15 cellular contexts compared by ENCODE assay signal in the genomic region with DNA sequence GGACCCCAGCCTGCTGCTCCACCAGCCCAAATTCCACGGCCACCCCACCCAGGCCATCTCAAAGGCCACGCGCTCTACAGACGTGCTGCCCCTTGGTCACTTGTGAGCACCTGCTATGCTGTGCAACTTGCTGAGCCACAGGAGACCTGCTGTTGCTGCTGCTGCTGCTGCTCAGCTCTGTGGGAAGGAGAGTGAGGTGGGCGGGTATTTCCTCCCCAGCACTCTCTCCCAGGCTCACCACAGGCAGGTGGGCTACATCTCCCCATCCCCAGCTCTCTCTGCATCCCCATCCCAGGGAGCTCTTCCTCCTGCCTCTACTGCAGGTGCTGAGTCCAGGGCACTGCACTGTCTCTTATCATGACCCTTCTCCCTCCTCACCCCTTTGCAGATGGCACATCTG.
"Had no signal": no experiment of that assay in that cellular context is flagged by ENCODE, and none has a peak within 500 bp of the region (broad histone marks: within the 10 kb centered on the region; RNA-seq: fewer than 3 reads in every experiment).

No MANE protein-coding gene starts in this region.

- H3K27me3 Mint-ChIP-seq: activated B cell treated with CpG ODN at 0.5 μM for 24 hours; activated naive CD4-positive, alpha-beta T cell treated with anti-CD3 and anti-CD28 coated beads, Interleukin-2, amount 50 U/mL, for 24 hours; activated T-cell treated with anti-CD3 and anti-CD28 coated beads, Interleukin-2, amount 50 U/mL, for 24 hours; stimulated activated naive CD8-positive, alpha-beta T cell treated with anti-CD3 and anti-CD28 coated beads, Interleukin-15, amount 100 ng/mL, for 72 hours had no signal

- H3K27ac ChIP-seq: brain microvascular endothelial cell, epithelial cell of prostate, pancreas had no signal

- H3K27me3 ChIP-seq: brain microvascular endothelial cell, pancreas had no signal

- H3K4me1 Mint-ChIP-seq: activated B cell treated with CpG ODN at 0.5 μM for 24 hours had no signal

- H3K27ac Mint-ChIP-seq: activated B cell treated with CpG ODN at 0.5 μM for 24 hours; activated naive CD4-positive, alpha-beta T cell treated with anti-CD3 and anti-CD28 coated beads, Interleukin-2, amount 50 U/mL, for 24 hours; activated T-cell treated with anti-CD3 and anti-CD28 coated beads, Interleukin-2, amount 50 U/mL, for 24 hours; mesothelial cell of epicardium; type B pancreatic cell had no signal

- H3K36me3 ChIP-seq: brain microvascular endothelial cell, pancreas had no signal

- DNase-seq: activated B cell treated with CpG ODN at 0.5 μM for 24 hours; activated effector memory CD4-positive, alpha-beta T cell treated with Interleukin-2 at 50 U/mL for 16 hours; activated T-cell treated with anti-CD3 and anti-CD28 coated beads, Interleukin-2, amount 50 U/mL, for 24 hours; anterior cingulate cortex; brain microvascular endothelial cell; effector memory CD4-positive, alpha-beta T cell; left colon; pancreas; stimulated activated naive CD8-positive, alpha-beta T cell treated with anti-CD3 and anti-CD28 coated beads, Interleukin-15, amount 100 ng/mL, for 72 hours had no signal

- H3K36me3 Mint-ChIP-seq: activated naive CD4-positive, alpha-beta T cell treated with anti-CD3 and anti-CD28 coated beads, Interleukin-2, amount 50 U/mL, for 24 hours; mesothelial cell of epicardium; type B pancreatic cell had no signal

- H3K9me3 ChIP-seq: pancreas had no signal

- ATAC-seq: left colon; pancreas; sciatic nerve; stimulated activated naive CD8-positive, alpha-beta T cell treated with anti-CD3 and anti-CD28 coated beads, Interleukin-15, amount 100 ng/mL, for 72 hours had no signal

- H3K4me3 ChIP-seq: lung, pancreas had no signal

- H3K9me3 Mint-ChIP-seq: activated naive CD4-positive, alpha-beta T cell treated with anti-CD3 and anti-CD28 coated beads, Interleukin-2, amount 50 U/mL, for 24 hours; activated T-cell treated with anti-CD3 and anti-CD28 coated beads, Interleukin-2, amount 50 U/mL, for 24 hours; stimulated activated naive CD8-positive, alpha-beta T cell treated with anti-CD3 and anti-CD28 coated beads, Interleukin-15, amount 100 ng/mL, for 72 hours had no signal

- H3K4me3 Mint-ChIP-seq: activated B cell treated with CpG ODN at 0.5 μM for 24 hours; activated T-cell treated with anti-CD3 and anti-CD28 coated beads, Interleukin-2, amount 50 U/mL, for 24 hours; mesothelial cell of epicardium; type B pancreatic cell had no signal

- H3K4me1 ChIP-seq: pancreas had no signal
